1 cellular context compared by ENCODE assay signal in genomic region chr5:89596821-89597220, GRCh38.
TF ChIP-seq lines count a peak whose summit lies in the region.

No MANE protein-coding gene starts in this region.

TF ChIP-seq in GM23338, 12 proteins besides CTCF, POLR2A, EP300 and RAD21 (continued from another document):
- TF ChIP-seq ZNF462 (CRISPR knock-in tag; IDR thresholded peaks at IDR 0.05), result no peak
- no peak for TF ChIP-seq REST (IDR thresholded peaks at IDR 0.05; ENCODE audit: unreplicated experiment)
- no peak for TF ChIP-seq NANOG (IDR thresholded peaks at IDR 0.05; ENCODE audit: borderline replicate concordance)
- TF ChIP-seq ETS1 (IDR thresholded peaks at IDR 0.05), result no peak
- no peak for TF ChIP-seq EZH2phosphoT487 (IDR thresholded peaks at IDR 0.05; ENCODE audit: unreplicated experiment)
- no peak for TF ChIP-seq JUNB (IDR thresholded peaks at IDR 0.05; ENCODE audit: unreplicated experiment)
- no peak for TF ChIP-seq ZNF331 (CRISPR knock-in tag; IDR thresholded peaks at IDR 0.05; ENCODE audit: low read depth)
- TF ChIP-seq POLR2AphosphoS5 (IDR thresholded peaks at IDR 0.05; ENCODE audit: low read depth), result no peak
- TF ChIP-seq STAT1 (IDR thresholded peaks at IDR 0.05; ENCODE audit: unreplicated experiment), result no peak
- TF ChIP-seq ZNF114 (CRISPR knock-in tag; IDR thresholded peaks at IDR 0.05), result no peak
- TF ChIP-seq EZH2 (IDR thresholded peaks at IDR 0.05; ENCODE audit: low read depth, unreplicated experiment), result no peak
